Comparison of ENCODE assay signal across 14 cellular contexts in genomic region chr9:128304151-128304970, GRCh38.
DNase-seq lines count a peak whose midpoint lies in the region; ATAC-seq and TF ChIP-seq lines count a peak whose summit lies in the region.
"Had no signal": no experiment of that assay in that cellular context is flagged by ENCODE, and none has a peak within 500 bp of the region (broad histone marks: within the 10 kb centered on the region; RNA-seq: fewer than 3 reads in every experiment).

No MANE protein-coding gene starts in this region.

- no peak overlapping the region for H3K4me3 Mint-ChIP-seq in stimulated activated naive CD8-positive, alpha-beta T cell treated with anti-CD3 and anti-CD28 coated beads, Interleukin-15, amount 100 ng/mL, for 72 hours

- no peak overlapping the region for H3K4me3 ChIP-seq in brain microvascular endothelial cell (ENCODE audit: low read depth, low read length)
- H3K4me3 ChIP-seq: upper lobe of right lung had no signal

- TF ChIP-seq CTCF in brain microvascular endothelial cell (IDR thresholded peaks at IDR 0.05; ENCODE audit: low read depth, low read length, missing control alignments), result no peak

- in situ Hi-C loops in brain microvascular endothelial cell (cut with HindIII; ENCODE audit: low pct_ligation_motif_present, low sequenced_read_pairs), result no loop called here

- H3K27ac ChIP-seq in brain microvascular endothelial cell, result peak overlapping the region; percentile 15
- H3K27ac ChIP-seq: upper lobe of right lung had no signal

- ATAC-seq in stimulated activated naive CD8-positive, alpha-beta T cell treated with anti-CD3 and anti-CD28 coated beads, Interleukin-15, amount 100 ng/mL, for 72 hours, result no peak
- ATAC-seq in stimulated activated naive CD8-positive, alpha-beta T cell treated with anti-CD3 and anti-CD28 coated beads, Interleukin-15, Interleukin-2, amounts not matched to agents 100 U/mL and 50 U/mL, for 24 hours, result no peak
- ATAC-seq in HG02852 (IDR thresholded peaks at IDR 0.05; ENCODE audit: unreplicated experiment), result no peak
- ATAC-seq: upper lobe of right lung had no signal

- no peaks in the 10 kb centered on the region for H3K4me1 Mint-ChIP-seq in stimulated activated naive CD8-positive, alpha-beta T cell treated with anti-CD3 and anti-CD28 coated beads, Interleukin-15, amount 100 ng/mL, for 72 hours

- no peak for DNase-seq in stimulated activated naive CD8-positive, alpha-beta T cell treated with anti-CD3 and anti-CD28 coated beads, Interleukin-15, amount 100 ng/mL, for 72 hours
- DNase-seq in stimulated activated naive CD8-positive, alpha-beta T cell treated with anti-CD3 and anti-CD28 coated beads, Interleukin-15, Interleukin-2, amounts not matched to agents 100 U/mL and 50 U/mL, for 24 hours, result no peak
- DNase-seq in brain microvascular endothelial cell, result no peak
- DNase-seq in DMS79 (lab: John Stamatoyannopoulos, UW), result no peak
- no peak for DNase-seq in activated T-cell treated with anti-CD3 and anti-CD28 coated beads for 4 hours
- DNase-seq: activated gamma-delta T cell treated with Interleukin-2 at 50 U/mL for 16 hours, DMS79 treated with DMSO at 0.1 percent for 48 hours, kidney glomerular epithelial cell, NCI-H2029 treated with DMSO at 0.1 percent for 48 hours, RPMI8226, T1000, upper lobe of right lung had no signal

- H3K27ac Mint-ChIP-seq in stimulated activated naive CD8-positive, alpha-beta T cell treated with anti-CD3 and anti-CD28 coated beads, Interleukin-15, amount 100 ng/mL, for 72 hours, result peak overlapping the region; percentile 1 to 72
- H3K27ac Mint-ChIP-seq: progenitor cell of endocrine pancreas had no signal

- peaks cover 10% of the 10 kb centered on the region for H3K36me3 ChIP-seq in brain microvascular endothelial cell (replicated peaks)

- H3K9me3 Mint-ChIP-seq in stimulated activated naive CD8-positive, alpha-beta T cell treated with anti-CD3 and anti-CD28 coated beads, Interleukin-15, amount 100 ng/mL, for 72 hours, result no peaks in the 10 kb centered on the region

- H3K27me3 ChIP-seq in brain microvascular endothelial cell (replicated peaks), result no peaks in the 10 kb centered on the region
- H3K27me3 ChIP-seq: upper lobe of right lung had no signal

- H3K27me3 Mint-ChIP-seq in stimulated activated naive CD8-positive, alpha-beta T cell treated with anti-CD3 and anti-CD28 coated beads, Interleukin-15, amount 100 ng/mL, for 72 hours, result no peaks in the 10 kb centered on the region
- H3K27me3 Mint-ChIP-seq: progenitor cell of endocrine pancreas had no signal
